In genomic region chr1:156752843-156753486, GRCh38 we compare ENCODE assay signal across 8 cellular contexts. TPM values are rescaled to one million over a fixed set of nuclear protein-coding genes. Genes with fewer than 3 reads are reported as not detected.
DNase-seq lines count a peak whose midpoint lies in the region; ATAC-seq and TF ChIP-seq lines count a peak whose summit lies in the region.

No MANE protein-coding gene starts in this region.

- ATAC-seq in gastroesophageal sphincter (no peak), HG02571 (IDR thresholded peaks at IDR 0.05; ENCODE audit: unreplicated experiment) (no peak)

- H3K9me3 ChIP-seq in gastroesophageal sphincter (no peaks in the 10 kb centered on the region), skeletal muscle tissue (ENCODE audit: control insufficient read depth in 3 of 3, low read length in 3 of 3) (no peaks in the 10 kb centered on the region), tibial nerve (no peaks in the 10 kb centered on the region)

- TF ChIP-seq POLR2A in gastroesophageal sphincter (IDR thresholded peaks at IDR 0.05) (no peak), tibial nerve (IDR thresholded peaks at IDR 0.05) (no peak)

- peaks cover 0 to 40% (median 24%) of the 10 kb centered on the region in 3 donors for H3K4me1 ChIP-seq in gastroesophageal sphincter
- peaks cover 40 to 52% (median 50%) of the 10 kb centered on the region in 3 donors for H3K4me1 ChIP-seq in skeletal muscle tissue (ENCODE audit: control insufficient read depth in 3 of 3, insufficient read depth in 3 of 3, low read length in 3 of 3)
- H3K4me1 ChIP-seq in tibial nerve: peaks cover 0 to 60% (median 32%) of the 10 kb centered on the region in 4 donors

- WGBS in gastroesophageal sphincter (ENCODE audit: low coverage in 1 of 2), 2 donors: 25 to 29% methylated on average over 1 of the region's 1 CpG
- 16 to 18% methylated on average over 1 of the region's 1 CpG for WGBS in tibial nerve, 2 donors

- no peaks in the 10 kb centered on the region for H3K27me3 ChIP-seq in gastroesophageal sphincter
- H3K27me3 ChIP-seq in skeletal muscle tissue (ENCODE audit: control insufficient read depth in 3 of 3, insufficient read depth in 3 of 3, low read length in 3 of 3): no peaks in the 10 kb centered on the region
- no peaks in the 10 kb centered on the region for H3K27me3 ChIP-seq in tibial nerve

- H3K4me3 ChIP-seq in gastroesophageal sphincter: peak overlapping the region in 1 of 2 donors; percentile 98
- H3K4me3 ChIP-seq in skeletal muscle tissue (ENCODE audit: low read length in 3 of 3): peak overlapping the region; percentile 93 to 98 (median 95)
- H3K4me3 ChIP-seq in tibial nerve: peak overlapping the region in 1 of 4 donors; percentile 99

- no peak for TF ChIP-seq CTCF in VCaP (conservative IDR thresholded peaks at IDR 0.05)
- TF ChIP-seq CTCF in gastroesophageal sphincter (IDR thresholded peaks at IDR 0.05): no peak
- TF ChIP-seq CTCF in tibial nerve (IDR thresholded peaks at IDR 0.05): no peak

- DNase-seq in DMS53 (lab: John Stamatoyannopoulos, UW) (peak; percentile 38), DMS53 treated with DMSO at 0.1 percent for 48 hours (lab: John Stamatoyannopoulos, UW; ENCODE audit: unreplicated experiment) (no peak), NCI-H2227 (lab: John Stamatoyannopoulos, UW; ENCODE audit: unreplicated experiment) (no peak), tibial nerve (ENCODE audit: low spot score in 2 of 2) (no peak)

- H3K36me3 ChIP-seq in gastroesophageal sphincter (no peaks in the 10 kb centered on the region), skeletal muscle tissue (ENCODE audit: control insufficient read depth in 3 of 3, insufficient read depth in 3 of 3, low read length in 3 of 3) (peaks cover 0 to 4% (median 0%) of the 10 kb centered on the region in 3 donors), tibial nerve (no peaks in the 10 kb centered on the region)

- TF ChIP-seq EP300 in gastroesophageal sphincter (IDR thresholded peaks at IDR 0.05): no peak
- TF ChIP-seq EP300 in tibial nerve (IDR thresholded peaks at IDR 0.05): no peak

- peak overlapping the region; percentile 98 to 99 (median 98) for H3K9ac ChIP-seq in skeletal muscle tissue (ENCODE audit: low read depth in 1 of 3, low read length in 3 of 3)

- H3K27ac ChIP-seq in VCaP (peak overlapping the region; percentile 97), gastroesophageal sphincter (peak overlapping the region in 3 of 4 donors; percentile 98 to 100 (median 99)), skeletal muscle tissue (ENCODE audit: low read depth, low read length) (peak overlapping the region; percentile 32), tibial nerve (peak overlapping the region in 2 of 4 donors; percentile 97 to 100)

RNA-seq across cellular contexts. Expression of gene HDGF, which starts 1.5 kb away (rescaled TPM):
- total RNA-seq in gastroesophageal sphincter: 100 to 1,000 TPM; 138 to 237 (median 186) TPM
- 61.6 TPM for total RNA-seq in skeletal muscle tissue
- total RNA-seq in tibial nerve: 100 to 1,000 TPM; 120 to 177 (median 157) TPM

RNA-seq across cellular contexts. Expression of gene MRPL24, which starts 12.1 kb away (rescaled TPM):
- total RNA-seq in gastroesophageal sphincter (10 to 100 TPM; 50.6 to 84.2 (median 69.9) TPM), skeletal muscle tissue (36.5 TPM), tibial nerve (10 to 100 TPM; 48.6 to 90.4 (median 66.2) TPM)

RNA-seq across cellular contexts. Expression of gene PRCC, which starts 14.4 kb away (rescaled TPM):
- total RNA-seq in gastroesophageal sphincter (10 to 100 TPM; 33.4 to 41.0 (median 33.9) TPM), skeletal muscle tissue (9.9 TPM), tibial nerve (10 to 100 TPM; 25.1 to 44.6 (median 30.8) TPM)

RNA-seq across cellular contexts. Expression of gene ISG20L2, which starts 24.4 kb away (rescaled TPM):
- total RNA-seq in gastroesophageal sphincter (10 to 100 TPM; 14.5 to 18.4 (median 17.0) TPM), skeletal muscle tissue (5.2 TPM), tibial nerve (10 to 100 TPM; 10.1 to 24.9 (median 18.6) TPM)

RNA-seq across cellular contexts. Expression of gene METTL25B, which starts 24.7 kb away (rescaled TPM):
- total RNA-seq in gastroesophageal sphincter (10 to 100 TPM in 3 of 4 donors, 1 to 10 TPM in 1; 8.4 to 29.0 (median 17.4) TPM), skeletal muscle tissue (4.2 TPM), tibial nerve (10 to 100 TPM; 36.5 to 50.1 (median 46.0) TPM)
